In genomic region chrX:150205011-150205410, GRCh38 we compare ENCODE assay signal across 19 cellular contexts.
A peak's percentile ranks its signal among the peaks of the same experiment; 100 is the strongest.
DNase-seq lines count a peak whose midpoint lies in the region; ATAC-seq, FAIRE-seq and TF ChIP-seq lines count a peak whose summit lies in the region.
"Had no signal": no experiment of that assay in that cellular context is flagged by ENCODE, and none has a peak within 500 bp of the region (broad histone marks: within the 10 kb centered on the region; RNA-seq: fewer than 3 reads in every experiment).

No MANE protein-coding gene starts in this region.

- H3K27ac Mint-ChIP-seq in chondrocyte (ENCODE audit: unreplicated experiment) = peak overlapping the region; percentile 45
- H3K27ac Mint-ChIP-seq: activated CD4-positive, alpha-beta memory T cell treated with anti-CD3 and anti-CD28 coated beads, Interleukin-2, amount 10 ng/mL, durations not matched to agents 7 days and 5 days; activated T-cell treated with anti-CD3 and anti-CD28 coated beads, Interleukin-2, amount 50 U/mL, for 72 hours; IgD-negative memory B cell; progenitor cell of endocrine pancreas had no signal

- H3K9ac ChIP-seq in liver (ENCODE audit: low read depth in 1 of 2, low read length in 2 of 2) (no peak overlapping the region), HepG2 (ENCODE audit: insufficient read depth, low read depth, low read length) (no peak overlapping the region)

- ATAC-seq in HepG2 (no peak), GM21367 (IDR thresholded peaks at IDR 0.05; ENCODE audit: unreplicated experiment) (no peak), GM21737 (IDR thresholded peaks at IDR 0.05; ENCODE audit: unreplicated experiment) (no peak), HG02852 (IDR thresholded peaks at IDR 0.05; ENCODE audit: unreplicated experiment) (no peak)
- ATAC-seq: activated T-cell treated with anti-CD3 and anti-CD28 coated beads, Interleukin-2, amount 50 U/mL, for 72 hours had no signal

- H3K4me1 ChIP-seq in liver (ENCODE audit: control insufficient read depth in 4 of 4, insufficient read depth in 4 of 4, low read length in 3 of 4) = peaks cover 0 to 3% (median 2%) of the 10 kb centered on the region in 4 donors
- H3K4me1 ChIP-seq in HepG2 (ENCODE audit: insufficient read depth, low read length) = no peaks in the 10 kb centered on the region

- intact Hi-C loops in HepG2 (cut with micrococcal nuclease; ENCODE audit: unreplicated experiment) = no loop called here

- in situ Hi-C loops in HepG2 (cut with HindIII; ENCODE audit: extremely low pct_ligation_motif_present, low pct_unique_long_range_greater_than_20kb) = no loop called here

- H3K4me1 Mint-ChIP-seq in chondrocyte (ENCODE audit: low read depth) = peaks cover 20% of the 10 kb centered on the region
- H3K4me1 Mint-ChIP-seq: IgD-negative memory B cell had no signal

- no peak overlapping the region for H3K4me2 ChIP-seq in HepG2 (ENCODE audit: low read depth, low read length)

- no peak for FAIRE-seq in HepG2 (lab: Jason Lieb, UNC)
- FAIRE-seq: colon had no signal

- H3K27ac ChIP-seq in liver (ENCODE audit: low read depth in 1 of 2, low read length in 2 of 2) (no peak overlapping the region), HepG2 (ENCODE audit: extremely low read length, insufficient read depth, low read length) (no peak overlapping the region)
- H3K27ac ChIP-seq: epithelial cell of prostate, SJCRH30, suprapubic skin had no signal

- H3K36me3 ChIP-seq in liver (ENCODE audit: control insufficient read depth in 4 of 4, insufficient read depth in 3 of 4, low read depth in 1 of 4, low read length in 3 of 4) = no peaks in the 10 kb centered on the region
- no peaks in the 10 kb centered on the region for H3K36me3 ChIP-seq in HepG2 (replicated peaks in 1 of 2; ENCODE audit: control insufficient read depth in 1 of 2, insufficient read depth in 2 of 2, low read length in 2 of 2)
- H3K36me3 ChIP-seq: SJCRH30, suprapubic skin had no signal

- TF ChIP-seq CTCF in liver (IDR thresholded peaks at IDR 0.05; ENCODE audit: low read depth, low read length, missing input control) = peak; percentile 1
- no peak for TF ChIP-seq CTCF in HepG2 (CRISPR knock-in tag; IDR thresholded peaks at IDR 0.05)
- peak; percentile 14 for TF ChIP-seq CTCF in chondrocyte (IDR thresholded peaks at IDR 0.05)

- H3K36me3 Mint-ChIP-seq in chondrocyte (ENCODE audit: low read depth) = no peaks in the 10 kb centered on the region
- H3K36me3 Mint-ChIP-seq: IgD-negative memory B cell had no signal

- no peaks in the 10 kb centered on the region for H4K20me1 ChIP-seq in HepG2 (ENCODE audit: insufficient read depth, low read length)

- TF ChIP-seq RAD21 in liver (IDR thresholded peaks at IDR 0.05) (peak in 1 of 2 donors; percentile 44), HepG2 (CRISPR knock-in tag; IDR thresholded peaks at IDR 0.05) (no peak)

- H3K4me3 Mint-ChIP-seq in chondrocyte (ENCODE audit: unreplicated experiment) = no peak overlapping the region
- H3K4me3 Mint-ChIP-seq: activated CD4-positive, alpha-beta memory T cell treated with anti-CD3 and anti-CD28 coated beads, Interleukin-2, amount 10 ng/mL, durations not matched to agents 7 days and 5 days; activated T-cell treated with anti-CD3 and anti-CD28 coated beads, Interleukin-2, amount 50 U/mL, for 72 hours; IgD-negative memory B cell had no signal

- TF ChIP-seq EP300 in HepG2 (IDR thresholded peaks at IDR 0.05; ENCODE audit: low read depth in 2 of 2, low read length in 2 of 2) = no peak
- TF ChIP-seq EP300 in HepG2 (CRISPR knock-in tag; IDR thresholded peaks at IDR 0.05; ENCODE audit: borderline replicate concordance) = no peak

- peaks cover 19% of the 10 kb centered on the region for H3K9me3 Mint-ChIP-seq in chondrocyte (ENCODE audit: low read depth)
- H3K9me3 Mint-ChIP-seq: activated CD4-positive, alpha-beta memory T cell treated with anti-CD3 and anti-CD28 coated beads, Interleukin-2, amount 10 ng/mL, durations not matched to agents 7 days and 5 days; activated T-cell treated with anti-CD3 and anti-CD28 coated beads, Interleukin-2, amount 50 U/mL, for 72 hours; IgD-negative memory B cell had no signal

- no peak overlapping the region for H2AFZ ChIP-seq in HepG2 (ENCODE audit: low read length)

- no peak overlapping the region for H3K4me3 ChIP-seq in liver (ENCODE audit: low read depth in 1 of 3, low read length in 3 of 3)
- no peak overlapping the region for H3K4me3 ChIP-seq in HepG2 (replicated peaks in 1 of 3; ENCODE audit: insufficient read depth in 1 of 3, low read depth in 2 of 3, low read length in 3 of 3)
- H3K4me3 ChIP-seq: SJCRH30, suprapubic skin had no signal

- H3K27me3 Mint-ChIP-seq in chondrocyte (ENCODE audit: low read depth) = no peaks in the 10 kb centered on the region
- H3K27me3 Mint-ChIP-seq: IgD-negative memory B cell, progenitor cell of endocrine pancreas had no signal

- CTCF ChIA-PET in HepG2 (lab: Yijun Ruan, JAX; ENCODE audit: low intra/inter-chr PET ratio, low total read pairs) = no interaction called here

- no peak for TF ChIP-seq POLR2A in HepG2 (IDR thresholded peaks at IDR 0.05; ENCODE audit: insufficient read depth in 1 of 2, low read depth in 2 of 2, low read length in 2 of 2)

- H3K9me3 ChIP-seq in liver (ENCODE audit: control insufficient read depth in 4 of 4, low read length in 3 of 4) (no peaks in the 10 kb centered on the region), HepG2 (ENCODE audit: low read length) (no peaks in the 10 kb centered on the region)
- H3K9me3 ChIP-seq: SJCRH30, suprapubic skin had no signal

- BruUV-seq in HepG2 (replicated peaks; lab: Mats Ljungman, UMichigan) = no TSS peak

- POLR2A ChIA-PET in HepG2 (lab: Yijun Ruan, JAX) = no interaction called here

- H3K27me3 ChIP-seq in liver (ENCODE audit: control insufficient read depth in 4 of 4, insufficient read depth in 4 of 4, low read length in 3 of 4) (no peaks in the 10 kb centered on the region), HepG2 (ENCODE audit: control insufficient read depth in 1 of 2, insufficient read depth in 2 of 2, low read length in 2 of 2) (no peaks in the 10 kb centered on the region)
- H3K27me3 ChIP-seq: SJCRH30, suprapubic skin had no signal

- DNase-seq in HepG2 (ENCODE audit: low spot score) (no peak), chondrocyte (ENCODE audit: low spot score) (no peak), mesenteric fat pad (ENCODE audit: low spot score) (peak; percentile 39)
- DNase-seq in activated CD4-positive, alpha-beta T cell treated with anti-CD3 and anti-CD28 coated beads for 4 hours = no peak
- DNase-seq: activated CD4-positive, alpha-beta memory T cell treated with anti-CD3 and anti-CD28 coated beads, Interleukin-2, amount 10 ng/mL, durations not matched to agents 7 days and 5 days; activated T-cell treated with anti-CD3 and anti-CD28 coated beads, Interleukin-2, amount 50 U/mL, for 72 hours; GF-D8; NCI-H1417; NCI-H226; SJCRH30 had no signal

- H3K79me2 ChIP-seq in HepG2 (ENCODE audit: insufficient read depth, low read length) = no peaks in the 10 kb centered on the region

- 70% methylated on average over 2 of the region's 2 CpGs for WGBS in liver
- WGBS in HepG2 (ENCODE audit: low lambda C conversion rate) = 0% methylated on average over 1 of the region's 2 CpGs

TF ChIP-seq in liver, 16 proteins besides CTCF, POLR2A, EP300 and RAD21 (continues in another document):
- TF ChIP-seq GABPA (IDR thresholded peaks at IDR 0.05 in 1 of 2, conservative IDR thresholded peaks at IDR 0.05 in 1 of 2) = no peak
- peak in 1 of 2 donors; percentile 41 for TF ChIP-seq HNF4A (conservative IDR thresholded peaks at IDR 0.05)
- TF ChIP-seq FOXA1 (IDR thresholded peaks at IDR 0.05) = no peak
- TF ChIP-seq NR2F2 (IDR thresholded peaks at IDR 0.05) = no peak
- TF ChIP-seq YY1 (IDR thresholded peaks at IDR 0.05) = no peak

TF ChIP-seq in HepG2, 621 proteins besides CTCF, POLR2A, EP300 and RAD21 (continues in another document):
- TF ChIP-seq RXRA (CRISPR knock-in tag; IDR thresholded peaks at IDR 0.05) (no peak), ZNF280B (CRISPR knock-in tag; IDR thresholded peaks at IDR 0.05; ENCODE audit: borderline replicate concordance) (no peak), ZKSCAN1 (IDR thresholded peaks at IDR 0.05; ENCODE audit: low read length) (no peak), ZNF598 (CRISPR knock-in tag; IDR thresholded peaks at IDR 0.05; ENCODE audit: borderline replicate concordance) (no peak), CENPT (CRISPR knock-in tag; IDR thresholded peaks at IDR 0.05; ENCODE audit: low read depth) (no peak)
- TF ChIP-seq, protein P1, sequence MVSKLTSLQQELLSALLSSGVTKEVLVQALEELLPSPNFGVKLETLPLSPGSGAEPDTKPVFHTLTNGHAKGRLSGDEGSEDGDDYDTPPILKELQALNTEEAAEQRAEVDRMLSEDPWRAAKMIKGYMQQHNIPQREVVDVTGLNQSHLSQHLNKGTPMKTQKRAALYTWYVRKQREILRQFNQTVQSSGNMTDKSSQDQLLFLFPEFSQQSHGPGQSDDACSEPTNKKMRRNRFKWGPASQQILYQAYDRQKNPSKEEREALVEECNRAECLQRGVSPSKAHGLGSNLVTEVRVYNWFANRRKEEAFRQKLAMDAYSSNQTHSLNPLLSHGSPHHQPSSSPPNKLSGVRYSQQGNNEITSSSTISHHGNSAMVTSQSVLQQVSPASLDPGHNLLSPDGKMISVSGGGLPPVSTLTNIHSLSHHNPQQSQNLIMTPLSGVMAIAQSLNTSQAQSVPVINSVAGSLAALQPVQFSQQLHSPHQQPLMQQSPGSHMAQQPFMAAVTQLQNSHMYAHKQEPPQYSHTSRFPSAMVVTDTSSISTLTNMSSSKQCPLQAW (CRISPR knock-in tag; IDR thresholded peaks at IDR 0.05) = no peak
